8 cellular contexts compared by ENCODE assay signal in genomic region chr1:44819257-44819593, GRCh38. TPM values are rescaled to one million over a fixed set of nuclear protein-coding genes. Genes with fewer than 3 reads are reported as not detected.
A peak's percentile ranks its signal among the peaks of the same experiment; 100 is the strongest.
DNase-seq lines count a peak whose midpoint lies in the region; ATAC-seq and TF ChIP-seq lines count a peak whose summit lies in the region.

No MANE protein-coding gene starts in this region.

- peak overlapping the region; percentile 86 for H3K4me3 ChIP-seq in CD8-positive, alpha-beta T cell (ENCODE audit: low read depth, low read length)
- H3K4me3 ChIP-seq in colonic mucosa (peak overlapping the region; percentile 45), mucosa of descending colon (no peak overlapping the region)

- no peak for TF ChIP-seq POLR2A in erythroblast (IDR thresholded peaks at IDR 0.05; ENCODE audit: low read length)

- no peak for DNase-seq in CD8-positive, alpha-beta T cell
- peak; percentile 67 for DNase-seq in KG1 (lab: John Stamatoyannopoulos, UW)
- DNase-seq in colonic mucosa = no peak
- no peak for DNase-seq in mucosa of descending colon
- DNase-seq in mucosa of gallbladder (ENCODE audit: low spot score) = no peak
- DNase-seq in erythroblast (lab: John Stamatoyannopoulos, UW) = no peak

- H3K9me3 ChIP-seq in CD8-positive, alpha-beta T cell (ENCODE audit: low read length) = no peaks in the 10 kb centered on the region
- H3K9me3 ChIP-seq in colonic mucosa (no peaks in the 10 kb centered on the region), mucosa of descending colon (no peaks in the 10 kb centered on the region)

- peak overlapping the region; percentile 99 for H3K27ac ChIP-seq in CD8-positive, alpha-beta T cell (ENCODE audit: low read depth, low read length)
- peak overlapping the region; percentile 97 for H3K27ac ChIP-seq in colonic mucosa

- H3K27me3 ChIP-seq in CD8-positive, alpha-beta T cell (ENCODE audit: insufficient read depth, low read length) = no peaks in the 10 kb centered on the region
- H3K27me3 ChIP-seq in colonic mucosa = no peaks in the 10 kb centered on the region

- CTCF ChIA-PET in CD8-positive, alpha-beta T cell (lab: Charles Lee) = interaction anchor here (0.7 to 2.6 kb wide), 12 partner anchors 10 to 673 kb away, joined by 3 to 18 read pairs (median 4); partner anchors contain the start of genes BTBD19, DYNLT4 and PLK3

- H3K9ac ChIP-seq in colonic mucosa (ENCODE audit: low read depth in 2 of 2, low read length in 2 of 2) = peak overlapping the region; percentile 83 to 88

- POLR2A ChIA-PET in CD8-positive, alpha-beta T cell (lab: Charles Lee) = interaction anchor here (0.6 to 7.2 kb wide), 22 partner anchors 11 to 867 kb away, joined by 3 to 189 read pairs (median 4); partner anchors contain the start of genes BTBD19, DYNLT4, EIF2B3 and GPBP1L1

- no peaks in the 10 kb centered on the region for H3K36me3 ChIP-seq in CD8-positive, alpha-beta T cell (ENCODE audit: insufficient read depth, low read length)
- H3K36me3 ChIP-seq in colonic mucosa (no peaks in the 10 kb centered on the region), mucosa of descending colon (ENCODE audit: low read depth) (no peaks in the 10 kb centered on the region)

- intact Hi-C loops in CD8-positive, alpha-beta T cell (cut with DNase I, micrococcal nuclease) = loop anchor here (1.0 to 2.0 kb wide), 6 partner anchors 12 to 89 kb away; partner anchors contain the start of genes DYNLT4 (in 2 of the 2), KIF2C (in 1 of the 2) and PLK3 (in 1 of the 2)
- intact Hi-C loops in colonic mucosa (cut with DNase I) (no loop called here), mucosa of descending colon (cut with DNase I, micrococcal nuclease) (no loop called here)

- H3K4me1 ChIP-seq in CD8-positive, alpha-beta T cell (ENCODE audit: insufficient read depth, low read length) = peaks cover 25% of the 10 kb centered on the region
- H3K4me1 ChIP-seq in colonic mucosa = no peaks in the 10 kb centered on the region
- H3K4me1 ChIP-seq in mucosa of descending colon (ENCODE audit: low read depth) = peaks cover 8% of the 10 kb centered on the region

- peaks cover 5% of the 10 kb centered on the region for H3K36me3 Mint-ChIP-seq in CD8-positive, alpha-beta T cell

- no peaks in the 10 kb centered on the region for H3K9me3 Mint-ChIP-seq in CD8-positive, alpha-beta T cell

- no peak for ATAC-seq in CD8-positive, alpha-beta T cell
- ATAC-seq in mucosa of descending colon (peak; percentile 3), HG03442 (IDR thresholded peaks at IDR 0.05; ENCODE audit: unreplicated experiment) (no peak), GM19452 (IDR thresholded peaks at IDR 0.05; ENCODE audit: unreplicated experiment) (no peak)

- H3K27me3 Mint-ChIP-seq in CD8-positive, alpha-beta T cell (ENCODE audit: low read depth) = no peaks in the 10 kb centered on the region

- TF ChIP-seq CTCF in CD8-positive, alpha-beta T cell (IDR thresholded peaks at IDR 0.05) = no peak
- no peak for TF ChIP-seq CTCF in colonic mucosa (IDR thresholded peaks at IDR 0.05)
- no peak for TF ChIP-seq CTCF in mucosa of descending colon (IDR thresholded peaks at IDR 0.05)

- H3K4me1 Mint-ChIP-seq in CD8-positive, alpha-beta T cell (ENCODE audit: low read depth) = peaks cover 36% of the 10 kb centered on the region

- peak overlapping the region; percentile 100 for H3K27ac Mint-ChIP-seq in CD8-positive, alpha-beta T cell

- H3K4me3 Mint-ChIP-seq in CD8-positive, alpha-beta T cell = peak overlapping the region; percentile 92

RNA-seq across cellular contexts. Expression of gene BTBD19, which starts 10.9 kb away (rescaled TPM):
- total RNA-seq in CD8-positive, alpha-beta T cell = 10 to 100 TPM; 24.9 to 27.5 TPM
- total RNA-seq in colonic mucosa (1 to 10 TPM; 1.6 to 2.5 TPM), mucosa of descending colon (1 to 10 TPM; 2.8 to 4.4 (median 3.2) TPM), mucosa of gallbladder (7.8 TPM)

RNA-seq across cellular contexts. Expression of gene DYNLT4, which starts 12.1 kb away (rescaled TPM):
- 1 to 10 TPM; 2.2 to 2.5 TPM for total RNA-seq in CD8-positive, alpha-beta T cell
- total RNA-seq in colonic mucosa = under 1 TPM; 0.35 to 0.56 TPM
- 1 to 10 TPM in 1 of 3 donors, under 1 TPM in 1, not detected in 1; 0.67 to 1.6 TPM for total RNA-seq in mucosa of descending colon
- total RNA-seq in mucosa of gallbladder = not detected

RNA-seq across cellular contexts. Expression of gene PLK3, which starts 19.0 kb away (rescaled TPM):
- total RNA-seq in CD8-positive, alpha-beta T cell = 100 to 1,000 TPM; 568 to 599 TPM
- 1 to 10 TPM; 7.7 to 8.8 TPM for total RNA-seq in colonic mucosa
- 10 to 100 TPM in 2 of 3 donors, 1 to 10 TPM in 1; 6.4 to 14.5 (median 12.0) TPM for total RNA-seq in mucosa of descending colon
- total RNA-seq in mucosa of gallbladder = 14.7 TPM

RNA-seq across cellular contexts. Expression of gene PTCH2, which starts 23.8 kb away (rescaled TPM):
- total RNA-seq in CD8-positive, alpha-beta T cell = 1 to 10 TPM; 1.3 to 1.7 TPM
- under 1 TPM; 0.48 to 0.52 TPM for total RNA-seq in colonic mucosa
- total RNA-seq in mucosa of descending colon = 1 to 10 TPM in 1 of 3 donors, under 1 TPM in 2; 0.39 to 2.7 (median 0.64) TPM
- 1.9 TPM for total RNA-seq in mucosa of gallbladder

RNA-seq across cellular contexts. Expression of gene BEST4, which starts 31.3 kb away (rescaled TPM):
- total RNA-seq in CD8-positive, alpha-beta T cell = 1 to 10 TPM; 1.4 to 1.5 TPM
- total RNA-seq in colonic mucosa (10 to 100 TPM; 26.0 to 58.9 TPM), mucosa of descending colon (100 to 1,000 TPM in 1 of 3 donors, 10 to 100 TPM in 2; 35.1 to 179 (median 94.0) TPM), mucosa of gallbladder (0.37 TPM)

Comparison
In these comparisons a context has a peak if more than half of its experiments do, and no peak if none do; other contexts are left out.
1. RNA of gene PLK3, which starts 19.0 kb away (total RNA-seq): 568 to 599 TPM in CD8-positive, alpha-beta T cell; 14.7 TPM in mucosa of gallbladder (single experiment), 6.4 to 14.5 TPM in mucosa of descending colon and 7.7 to 8.8 TPM in colonic mucosa; every median in the first group is over 10 times any median in the second.
2. intact Hi-C loops: an anchor here in CD8-positive, alpha-beta T cell (1.0 to 2.0 kb wide); none called in colonic mucosa and mucosa of descending colon.